Comparison of ENCODE assay signal across 8 cellular contexts in genomic region chr5:132103380-132103951, GRCh38.
A peak's percentile ranks its signal among the peaks of the same experiment; 100 is the strongest.
DNase-seq lines count a peak whose midpoint lies in the region; ATAC-seq and TF ChIP-seq lines count a peak whose summit lies in the region.

No MANE protein-coding gene starts in this region.

- in situ Hi-C loops in astrocyte of the cerebellum (cut with HindIII; ENCODE audit: low sequenced_read_pairs), result no loop called here

- TF ChIP-seq CTCF in astrocyte of the cerebellum (IDR thresholded peaks at IDR 0.05; ENCODE audit: low read depth, low read length, missing control alignments), result no peak

- H3K4me3 ChIP-seq in astrocyte of the cerebellum (ENCODE audit: low read depth, low read length), result no peak overlapping the region

- ATAC-seq in GM19328 (IDR thresholded peaks at IDR 0.05; ENCODE audit: unreplicated experiment), result peak; percentile 61
- peak; percentile 72 for ATAC-seq in HG03439 (IDR thresholded peaks at IDR 0.05; ENCODE audit: unreplicated experiment)

- peak; percentile 87 for DNase-seq in AG20443 (ENCODE audit: low spot score)
- peak; percentile 54 for DNase-seq in T follicular helper cell (ENCODE audit: low read depth)
- peak; percentile 82 for DNase-seq in astrocyte of the cerebellum (ENCODE audit: low read depth)
- peak; percentile 98 for DNase-seq in kidney tubule cell (ENCODE audit: low spot score)
- peak in 2 of 3 donors; percentile 55 to 74 for DNase-seq in stimulated activated CD4-positive, alpha-beta T cell treated with anti-CD3 and anti-CD28 coated beads, TNF-alpha, amount 100 ng/mL, for 48 hours (ENCODE audit: low read depth in 3 of 3)
- no peak for DNase-seq in NCI-H524 (lab: John Stamatoyannopoulos, UW)

Comparison
In these comparisons a context has a peak if more than half of its experiments do, and no peak if none do; other contexts are left out.
1. DNase-seq: peak in AG20443 (single experiment), T follicular helper cell (single experiment), astrocyte of the cerebellum (single experiment), kidney tubule cell (single experiment) and stimulated activated CD4-positive, alpha-beta T cell treated with anti-CD3 and anti-CD28 coated beads, TNF-alpha, amount 100 ng/mL, for 48 hours (2 of 3); none in NCI-H524 (0 of 2).